In genomic region chr4:39770969-39771724, GRCh38 we compare ENCODE assay signal across 19 cellular contexts.
DNase-seq lines count a peak whose midpoint lies in the region; ATAC-seq, FAIRE-seq and TF ChIP-seq lines count a peak whose summit lies in the region.
"Had no signal": no experiment of that assay in that cellular context is flagged by ENCODE, and none has a peak within 500 bp of the region (broad histone marks: within the 10 kb centered on the region; RNA-seq: fewer than 3 reads in every experiment).

No MANE protein-coding gene starts in this region.

- no peak for TF ChIP-seq EP300 in H1 (IDR thresholded peaks at IDR 0.05; ENCODE audit: borderline replicate concordance in 1 of 2, low read depth in 2 of 2, low read length in 2 of 2)

- no peak overlapping the region for H3K27ac Mint-ChIP-seq in GM23338
- H3K27ac Mint-ChIP-seq in activated naive CD4-positive, alpha-beta T cell treated with anti-CD3 and anti-CD28 coated beads, Interleukin-2, amount 10 ng/mL, durations not matched to agents 7 days and 5 days, result no peak overlapping the region
- H3K27ac Mint-ChIP-seq: CD4-positive, alpha-beta T cell had no signal

- 96% methylated on average over 50 of the region's 57 CpGs; no CpG with 5 or more reads in 1 of the 2 experiments for WGBS in H1 (ENCODE audit: extremely low coverage in 1 of 2, insufficient coverage in 1 of 2, insufficient read length in 1 of 2, insufficient replicate concordance in 2 of 2, low coverage in 1 of 2, low lambda C conversion rate in 2 of 2, missing lambda C conversion rate in 1 of 2), 2 experiments

- H3K56ac ChIP-seq in H1 (replicated peaks; ENCODE audit: insufficient read length, low read depth, low read length), result no peak overlapping the region

- no peak overlapping the region for H2BK120ac ChIP-seq in H1 (replicated peaks; ENCODE audit: low read depth, low read length)

- H4K5ac ChIP-seq in H1 (ENCODE audit: insufficient read length, low read depth, low read length), result no peak overlapping the region

- peak overlapping the region; percentile 57; the same call in 1 of the 2 replicates for H4K8ac ChIP-seq in H1 (ENCODE audit: extremely low read depth, insufficient read depth, low read length)

- no peaks in the 10 kb centered on the region for H3K9me2 ChIP-seq in GM23338 (ENCODE audit: insufficient read depth)

- H3K9ac ChIP-seq in H1 (replicated peaks in 1 of 4; ENCODE audit: extremely low read depth in 1 of 4, low read depth in 3 of 4, low read length in 3 of 4), result no peak overlapping the region
- H3K9ac ChIP-seq: KMS-11 had no signal

- H3K79me2 ChIP-seq in GM23338 (replicated peaks; ENCODE audit: insufficient read depth) (peaks cover 18% of the 10 kb centered on the region; the same call in 1 of the 2 replicates), H1 (ENCODE audit: control insufficient read depth in 1 of 2, insufficient read depth in 2 of 2, low read length in 2 of 2) (no peaks in the 10 kb centered on the region)

- H2BK5ac ChIP-seq in H1 (ENCODE audit: low read depth, low read length), result peak overlapping the region; percentile 71; the same call in 1 of the 2 replicates

- H3K18ac ChIP-seq in H1 (ENCODE audit: extremely low read depth, low read length), result no peak overlapping the region

- no peak overlapping the region for H2AFZ ChIP-seq in GM23338
- no peak overlapping the region for H2AFZ ChIP-seq in H1 (ENCODE audit: low read length)

- no peak overlapping the region for H2AK5ac ChIP-seq in H1 (ENCODE audit: low read depth, low read length)

- TF ChIP-seq CTCF in GM23338 (conservative IDR thresholded peaks at IDR 0.05; ENCODE audit: low read depth in 2 of 2) (no peak), H1 (IDR thresholded peaks at IDR 0.05; ENCODE audit: control extremely low read depth in 1 of 3, insufficient read depth in 1 of 3, low read depth in 1 of 3, low read length in 3 of 3) (no peak), upper lobe of right lung (IDR thresholded peaks at IDR 0.05) (no peak)

- H3K14ac ChIP-seq in H1 (ENCODE audit: insufficient read length), result no peak overlapping the region

- DNase-seq in GM23338 (ENCODE audit: low spot score), result no peak
- peak in 1 of 2 experiments; percentile 47 for DNase-seq in H1 (ENCODE audit: low read depth in 1 of 2, low spot score in 2 of 2)
- peak; percentile 68 for DNase-seq in mesenteric fat pad (ENCODE audit: low spot score)
- DNase-seq in upper lobe of right lung, result no peak
- no peak for DNase-seq in activated T-cell treated with anti-CD3 and anti-CD28 coated beads, Interleukin-2, amount 50 U/mL, for 1 hour
- no peak for DNase-seq in activated naive CD4-positive, alpha-beta T cell treated with anti-CD3 and anti-CD28 coated beads, Interleukin-2, amount 10 ng/mL, durations not matched to agents 7 days and 5 days
- DNase-seq: BE2C; Calu3; CD4-positive, alpha-beta T cell; MG63; NCI-H1105 treated with DMSO at 0.1 percent for 48 hours; NCI-H1694 treated with DMSO at 0.1 percent for 48 hours; NCI-H2107; NCI-H226; NCI-H524 treated with DMSO at 0.1 percent for 48 hours; Peyer's patch; Right ventricle myocardium superior had no signal

- peaks cover 9% of the 10 kb centered on the region for H3F3A ChIP-seq in GM23338 (replicated peaks; ENCODE audit: low read depth)

- H3K4me3 Mint-ChIP-seq in GM23338, result no peak overlapping the region
- no peak overlapping the region for H3K4me3 Mint-ChIP-seq in activated naive CD4-positive, alpha-beta T cell treated with anti-CD3 and anti-CD28 coated beads, Interleukin-2, amount 10 ng/mL, durations not matched to agents 7 days and 5 days
- H3K4me3 Mint-ChIP-seq: CD4-positive, alpha-beta T cell had no signal

- H3K4me1 ChIP-seq in GM23338 (ENCODE audit: insufficient read depth) (no peaks in the 10 kb centered on the region), H1 (replicated peaks in 1 of 4; ENCODE audit: control insufficient read depth in 3 of 4, insufficient read depth in 4 of 4, low read length in 3 of 4) (no peaks in the 10 kb centered on the region), upper lobe of right lung (no peaks in the 10 kb centered on the region)
- H3K4me1 ChIP-seq: BE2C, Peyer's patch had no signal

- H3K4me2 ChIP-seq in GM23338, result no peak overlapping the region
- no peak overlapping the region for H3K4me2 ChIP-seq in H1 (ENCODE audit: insufficient read depth in 1 of 2, low read depth in 2 of 2, low read length in 2 of 2)
- H3K4me2 ChIP-seq: KMS-11 had no signal

- no peaks in the 10 kb centered on the region for H3K9me3 Mint-ChIP-seq in GM23338
- no peaks in the 10 kb centered on the region for H3K9me3 Mint-ChIP-seq in activated naive CD4-positive, alpha-beta T cell treated with anti-CD3 and anti-CD28 coated beads, Interleukin-2, amount 10 ng/mL, durations not matched to agents 7 days and 5 days
- H3K9me3 Mint-ChIP-seq: CD4-positive, alpha-beta T cell had no signal

- H3K79me1 ChIP-seq in H1 (ENCODE audit: low read depth, low read length), result no peaks in the 10 kb centered on the region; the same call in 1 of the 2 replicates

- H4K20me1 ChIP-seq in GM23338 (replicated peaks; ENCODE audit: insufficient read depth) (0 out of 2 replicates have a peak, but pooled peaks cover 18% of the 10 kb centered on the region), H1 (replicated peaks in 1 of 2; ENCODE audit: control insufficient read depth in 1 of 2, insufficient read depth in 2 of 2, low read length in 2 of 2) (no peaks in the 10 kb centered on the region)

- POLR2A ChIA-PET in H1 (lab: Charles Lee; ENCODE audit: partially characterized antibody), result interaction anchor here (0.7 to 0.8 kb wide), 3 partner anchors 16 to 73 kb away, joined by 3 to 4 read pairs (median 3); partner anchors contain the start of gene UBE2K

- H2BK20ac ChIP-seq in H1 (ENCODE audit: low read length), result no peak overlapping the region

- H3K23me2 ChIP-seq in H1 (ENCODE audit: low read depth, low read length), result no peaks in the 10 kb centered on the region

- ATAC-seq in GM23338 (peak; percentile 50), upper lobe of right lung (peak; percentile 39), HG03442 (IDR thresholded peaks at IDR 0.05; ENCODE audit: unreplicated experiment) (no peak)

- no peak for TF ChIP-seq RAD21 in H1 (IDR thresholded peaks at IDR 0.05 in 1 of 2, conservative IDR thresholded peaks at IDR 0.05 in 1 of 2; ENCODE audit: low read depth in 2 of 2, low read length in 2 of 2)

- H3K9me3 ChIP-seq in H1 (ENCODE audit: insufficient read depth in 2 of 2, low read depth in 1 of 2, low read length in 1 of 2) (no peaks in the 10 kb centered on the region), upper lobe of right lung (no peaks in the 10 kb centered on the region)
- H3K9me3 ChIP-seq: BE2C, MG63, Peyer's patch had no signal

- H3K4me1 Mint-ChIP-seq in GM23338, result 0 out of 3 replicates have a peak, but pooled peaks cover 2% of the 10 kb centered on the region
- H3K4me1 Mint-ChIP-seq in activated naive CD4-positive, alpha-beta T cell treated with anti-CD3 and anti-CD28 coated beads, Interleukin-2, amount 10 ng/mL, durations not matched to agents 7 days and 5 days, result no peaks in the 10 kb centered on the region

- no peak overlapping the region for H3K4ac ChIP-seq in H1 (replicated peaks; ENCODE audit: insufficient read length, low read depth, low read length)

- CTCF ChIA-PET in H1 (lab: Charles Lee; ENCODE audit: partially characterized antibody), result interaction anchor here (0.6 kb wide), 1 partner anchor 54 kb away, joined by 6 read pairs; no protein-coding TSS in a partner anchor
- CTCF ChIA-PET in activated naive CD4-positive, alpha-beta T cell treated with anti-CD3 and anti-CD28 coated beads, Interleukin-2, amount 10 ng/mL, durations not matched to agents 7 days and 5 days (lab: Charles Lee), result no interaction called here

- FAIRE-seq in H1 (lab: Jason Lieb, UNC), result no peak

- no peak overlapping the region for H4K91ac ChIP-seq in H1 (replicated peaks; ENCODE audit: insufficient read length, low read length)

- no peak overlapping the region for H2BK15ac ChIP-seq in H1 (ENCODE audit: low read length)

- H3K36me3 ChIP-seq in GM23338 (ENCODE audit: insufficient read depth), result peaks cover 9% of the 10 kb centered on the region; the same call in 1 of the 2 replicates
- peaks cover 0 to 33% (median 11%) of the 10 kb centered on the region in 4 experiments; a peak in 4 of 8 replicates for H3K36me3 ChIP-seq in H1 (ENCODE audit: control insufficient read depth in 2 of 4, insufficient read depth in 4 of 4, low read length in 3 of 4)
- peaks cover 34% of the 10 kb centered on the region for H3K36me3 ChIP-seq in upper lobe of right lung

- H3K23ac ChIP-seq in H1 (ENCODE audit: insufficient read length), result no peak overlapping the region

- no peak overlapping the region for H3K27ac ChIP-seq in GM23338 (ENCODE audit: low read depth)
- no peak overlapping the region for H3K27ac ChIP-seq in H1 (ENCODE audit: low read depth, low read length)
- no peak overlapping the region for H3K27ac ChIP-seq in upper lobe of right lung
- H3K27ac ChIP-seq: KMS-11, Peyer's patch had no signal

- TF ChIP-seq POLR2A in H1 (IDR thresholded peaks at IDR 0.05; ENCODE audit: control extremely low read depth in 1 of 2, low read depth in 2 of 2, low read length in 2 of 2), result no peak

- intact Hi-C loops in upper lobe of right lung (cut with DNase I), result no loop called here

- H3K4me3 ChIP-seq in GM23338 (no peak overlapping the region), H1 (ENCODE audit: extremely low read depth in 1 of 4, insufficient read depth in 2 of 4, low read depth in 3 of 4, low read length in 4 of 4) (no peak overlapping the region), upper lobe of right lung (no peak overlapping the region)
- H3K4me3 ChIP-seq: MG63, Peyer's patch had no signal

- H2BK12ac ChIP-seq in H1 (ENCODE audit: low read depth, low read length), result no peak overlapping the region

- H3K27me3 Mint-ChIP-seq in GM23338 (ENCODE audit: insufficient read depth, low read depth, poor library complexity), result peaks cover 12% of the 10 kb centered on the region
- no peaks in the 10 kb centered on the region for H3K27me3 Mint-ChIP-seq in activated naive CD4-positive, alpha-beta T cell treated with anti-CD3 and anti-CD28 coated beads, Interleukin-2, amount 10 ng/mL, durations not matched to agents 7 days and 5 days
- H3K27me3 Mint-ChIP-seq: CD4-positive, alpha-beta T cell had no signal

- no peaks in the 10 kb centered on the region for H3K27me3 ChIP-seq in GM23338 (ENCODE audit: insufficient read depth)
- no peaks in the 10 kb centered on the region for H3K27me3 ChIP-seq in H1 (replicated peaks in 1 of 4; ENCODE audit: control insufficient read depth in 3 of 4, extremely low read depth in 1 of 4, insufficient read depth in 3 of 4, low read length in 3 of 4)
- H3K27me3 ChIP-seq in upper lobe of right lung, result no peaks in the 10 kb centered on the region
- H3K27me3 ChIP-seq: BE2C, MG63, Peyer's patch had no signal

- peaks cover 58% of the 10 kb centered on the region for H3K36me3 Mint-ChIP-seq in GM23338 (ENCODE audit: low read depth)
- peaks cover 36% of the 10 kb centered on the region for H3K36me3 Mint-ChIP-seq in activated naive CD4-positive, alpha-beta T cell treated with anti-CD3 and anti-CD28 coated beads, Interleukin-2, amount 10 ng/mL, durations not matched to agents 7 days and 5 days

TF ChIP-seq in GM23338, 12 proteins besides CTCF, POLR2A, EP300 and RAD21 (continues in another document):
- TF ChIP-seq EZH2phosphoT487 (IDR thresholded peaks at IDR 0.05; ENCODE audit: unreplicated experiment), result no peak
